In genomic region chr1:14980801-14981200, GRCh38 we compare ENCODE assay signal across 1 cellular context.
TF ChIP-seq lines count a peak whose summit lies in the region.

No MANE protein-coding gene starts in this region.

TF ChIP-seq in HepG2, 621 proteins besides CTCF, POLR2A, EP300 and RAD21 (continued from another document):
- TF ChIP-seq ZNF142 (CRISPR knock-in tag; IDR thresholded peaks at IDR 0.05) (no peak), TCF12 (IDR thresholded peaks at IDR 0.05) (no peak), TCF12 (CRISPR knock-in tag; IDR thresholded peaks at IDR 0.05) (no peak)
